Comparison of ENCODE assay signal across 8 cellular contexts in the genomic region with DNA sequence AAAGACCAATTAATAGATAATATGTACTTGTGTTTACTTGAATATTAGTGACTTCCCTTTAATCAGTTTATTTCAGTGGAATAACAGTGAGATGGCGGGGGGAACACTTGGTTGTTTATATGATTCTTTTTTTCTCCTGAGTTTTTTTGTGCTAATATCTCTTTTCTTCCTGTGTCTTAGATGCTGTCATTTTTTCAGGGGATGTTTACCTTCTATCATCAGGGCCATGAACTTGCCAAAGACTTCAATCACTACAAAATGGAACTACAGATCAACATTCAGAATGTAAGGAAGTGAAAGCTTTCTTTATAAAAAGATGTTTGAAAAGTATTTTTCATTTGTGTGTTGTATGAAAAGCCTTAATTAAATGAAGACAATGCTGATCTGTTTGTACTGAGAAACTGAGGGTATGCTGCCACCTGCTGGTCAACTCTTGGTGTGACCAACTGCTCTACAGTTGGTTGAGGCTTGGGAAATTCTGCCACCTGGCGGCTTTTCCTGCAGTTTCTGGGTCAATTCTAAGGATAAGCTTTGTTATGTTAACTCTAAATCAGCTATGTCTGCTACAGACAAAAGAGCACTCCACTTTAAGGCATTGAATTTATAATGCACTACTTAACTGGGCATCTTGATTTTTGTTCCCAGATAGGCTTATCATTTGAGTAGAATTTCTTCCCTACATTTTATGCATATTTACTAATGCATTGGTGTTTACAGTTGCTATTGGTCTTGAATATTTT.
DNase-seq lines count a peak whose midpoint lies in the region; ATAC-seq and TF ChIP-seq lines count a peak whose summit lies in the region.

No MANE protein-coding gene starts in this region.

- no peaks in the 10 kb centered on the region for H3K9me3 Mint-ChIP-seq in chondrocyte (ENCODE audit: low read depth)

- ATAC-seq in GM19035 (IDR thresholded peaks at IDR 0.05; ENCODE audit: unreplicated experiment) (peak; percentile 89), HG03342 (IDR thresholded peaks at IDR 0.05; ENCODE audit: unreplicated experiment) (peak; percentile 82), left colon (peak; percentile 96)
- peak; percentile 96 to 97 for ATAC-seq in activated CD4-positive, CD25-positive, alpha-beta regulatory T cell treated with anti-CD3 and anti-CD28 coated beads, Interleukin-2, amount 50 U/mL, for 24 hours

- intact Hi-C loops in left colon (cut with DNase I, micrococcal nuclease): loop anchor here in 1 of 2 donors (2.0 kb wide), 1 partner anchor 158 kb away; no protein-coding TSS in a partner anchor

- peak overlapping the region; percentile 60 for H3K27ac Mint-ChIP-seq in chondrocyte (ENCODE audit: unreplicated experiment)

- peaks cover 49% of the 10 kb centered on the region for H3K4me1 Mint-ChIP-seq in chondrocyte (ENCODE audit: low read depth)

- no peaks in the 10 kb centered on the region for H3K27me3 Mint-ChIP-seq in chondrocyte (ENCODE audit: low read depth)

- no peak overlapping the region for H3K4me3 Mint-ChIP-seq in chondrocyte (ENCODE audit: unreplicated experiment)

- peak; percentile 100 for TF ChIP-seq CTCF in chondrocyte (IDR thresholded peaks at IDR 0.05)

- H3K36me3 Mint-ChIP-seq in chondrocyte (ENCODE audit: low read depth): peaks cover 20% of the 10 kb centered on the region

- DNase-seq in Ammon's horn (ENCODE audit: low spot score): peak; percentile 95
- DNase-seq in NCI-H226: peak; percentile 7
- DNase-seq in chondrocyte (ENCODE audit: low spot score): no peak
- DNase-seq in left colon: peak; percentile 86 to 97
- DNase-seq in stimulated activated CD4-positive, alpha-beta T cell treated with anti-CD3 and anti-CD28 coated beads, Interleukin-2, amount 100 ng/mL, for 4 hours (ENCODE audit: low read depth): peak; percentile 86
